Comparison of ENCODE assay signal across 16 cellular contexts in genomic region chr1:172090511-172090817, GRCh38.
DNase-seq lines count a peak whose midpoint lies in the region; ATAC-seq, FAIRE-seq and TF ChIP-seq lines count a peak whose summit lies in the region.
"Had no signal": no experiment of that assay in that cellular context is flagged by ENCODE, and none has a peak within 500 bp of the region (broad histone marks: within the 10 kb centered on the region; RNA-seq: fewer than 3 reads in every experiment).

No MANE protein-coding gene starts in this region.

- no peaks in the 10 kb centered on the region for H3K9me3 Mint-ChIP-seq in activated naive CD8-positive, alpha-beta T cell treated with anti-CD3 and anti-CD28 coated beads, Interleukin-2, amount 10 ng/mL, durations not matched to agents 7 days and 5 days
- H3K9me3 Mint-ChIP-seq in activated naive CD8-positive, alpha-beta T cell treated with anti-CD3 and anti-CD28 coated beads for 36 hours = no peaks in the 10 kb centered on the region
- H3K9me3 Mint-ChIP-seq in HFFc6 = no peaks in the 10 kb centered on the region
- H3K9me3 Mint-ChIP-seq in activated T-helper 1 cell treated with anti-CD3 and anti-CD28 coated beads, Interleukin-12 subunit alpha, Interleukin-12 subunit beta, Interleukin-2, Interleukin-4 antibody, amounts not matched to agents 30 ng/mL and 10 ng/mL and 1 ng/mL, durations not matched to agents 14 hours and 24 hours and 36 hours = no peaks in the 10 kb centered on the region
- no peaks in the 10 kb centered on the region for H3K9me3 Mint-ChIP-seq in nephron
- H3K9me3 Mint-ChIP-seq: CD4-positive, alpha-beta T cell had no signal

- H3K4me1 ChIP-seq in pancreas = peaks cover 0 to 4% (median 2%) of the 10 kb centered on the region in 3 donors
- H3K4me1 ChIP-seq: Peyer's patch had no signal

- 8 to 11% methylated on average over 1 of the region's 1 CpG for WGBS in pancreas, 2 donors

- FAIRE-seq in pancreas (lab: Jason Lieb, UNC) = no peak

- H3K36me3 ChIP-seq in pancreas = no peaks in the 10 kb centered on the region
- H3K36me3 ChIP-seq: Peyer's patch, SJCRH30 had no signal

- H3K27me3 Mint-ChIP-seq in activated naive CD8-positive, alpha-beta T cell treated with anti-CD3 and anti-CD28 coated beads, Interleukin-2, amount 10 ng/mL, durations not matched to agents 7 days and 5 days = peaks cover 2% of the 10 kb centered on the region
- H3K27me3 Mint-ChIP-seq in activated naive CD8-positive, alpha-beta T cell treated with anti-CD3 and anti-CD28 coated beads for 36 hours = no peaks in the 10 kb centered on the region
- H3K27me3 Mint-ChIP-seq in HFFc6 (ENCODE audit: insufficient read depth) = no peaks in the 10 kb centered on the region
- H3K27me3 Mint-ChIP-seq in activated T-helper 1 cell treated with anti-CD3 and anti-CD28 coated beads, Interleukin-12 subunit alpha, Interleukin-12 subunit beta, Interleukin-2, Interleukin-4 antibody, amounts not matched to agents 30 ng/mL and 10 ng/mL and 1 ng/mL, durations not matched to agents 14 hours and 24 hours and 36 hours (ENCODE audit: insufficient read depth) = no peaks in the 10 kb centered on the region
- H3K27me3 Mint-ChIP-seq in nephron (ENCODE audit: low read depth) = no peaks in the 10 kb centered on the region
- H3K27me3 Mint-ChIP-seq: CD4-positive, alpha-beta T cell had no signal

- DNase-seq in activated naive CD8-positive, alpha-beta T cell treated with anti-CD3 and anti-CD28 coated beads, Interleukin-2, amount 10 ng/mL, durations not matched to agents 7 days and 5 days = no peak
- DNase-seq in activated naive CD8-positive, alpha-beta T cell treated with anti-CD3 and anti-CD28 coated beads for 36 hours = no peak
- no peak for DNase-seq in HFFc6
- DNase-seq in activated T-helper 1 cell treated with anti-CD3 and anti-CD28 coated beads, Interleukin-12 subunit alpha, Interleukin-12 subunit beta, Interleukin-2, Interleukin-4 antibody, amounts not matched to agents 30 ng/mL and 10 ng/mL and 1 ng/mL, durations not matched to agents 14 hours and 24 hours and 36 hours (ENCODE audit: low spot score) = no peak
- DNase-seq in effector CD4-positive, alpha-beta T cell = no peak
- no peak for DNase-seq in pancreas
- DNase-seq in dorsolateral prefrontal cortex = no peak
- DNase-seq: DMS79, KG1, NCI-H2227 treated with DMSO at 0.1 percent for 48 hours, NCI-H510A treated with DMSO at 0.1 percent for 48 hours, NCI-H748 treated with DMSO at 0.1 percent for 48 hours, SJCRH30 had no signal

- no peaks in the 10 kb centered on the region for H3K9me3 ChIP-seq in pancreas
- H3K9me3 ChIP-seq: Peyer's patch, SJCRH30 had no signal

- H3K4me3 Mint-ChIP-seq in activated naive CD8-positive, alpha-beta T cell treated with anti-CD3 and anti-CD28 coated beads, Interleukin-2, amount 10 ng/mL, durations not matched to agents 7 days and 5 days = no peak overlapping the region
- H3K4me3 Mint-ChIP-seq in activated naive CD8-positive, alpha-beta T cell treated with anti-CD3 and anti-CD28 coated beads for 36 hours = no peak overlapping the region
- no peak overlapping the region for H3K4me3 Mint-ChIP-seq in HFFc6
- no peak overlapping the region for H3K4me3 Mint-ChIP-seq in activated T-helper 1 cell treated with anti-CD3 and anti-CD28 coated beads, Interleukin-12 subunit alpha, Interleukin-12 subunit beta, Interleukin-2, Interleukin-4 antibody, amounts not matched to agents 30 ng/mL and 10 ng/mL and 1 ng/mL, durations not matched to agents 14 hours and 24 hours and 36 hours
- no peak overlapping the region for H3K4me3 Mint-ChIP-seq in nephron
- H3K4me3 Mint-ChIP-seq: CD4-positive, alpha-beta T cell had no signal

- no peaks in the 10 kb centered on the region for H3K36me3 Mint-ChIP-seq in activated naive CD8-positive, alpha-beta T cell treated with anti-CD3 and anti-CD28 coated beads, Interleukin-2, amount 10 ng/mL, durations not matched to agents 7 days and 5 days
- no peaks in the 10 kb centered on the region for H3K36me3 Mint-ChIP-seq in activated naive CD8-positive, alpha-beta T cell treated with anti-CD3 and anti-CD28 coated beads for 36 hours
- H3K36me3 Mint-ChIP-seq in HFFc6 (ENCODE audit: low read depth) (no peaks in the 10 kb centered on the region), nephron (ENCODE audit: low read depth) (no peaks in the 10 kb centered on the region)
- peaks cover 2% of the 10 kb centered on the region for H3K36me3 Mint-ChIP-seq in activated T-helper 1 cell treated with anti-CD3 and anti-CD28 coated beads, Interleukin-12 subunit alpha, Interleukin-12 subunit beta, Interleukin-2, Interleukin-4 antibody, amounts not matched to agents 30 ng/mL and 10 ng/mL and 1 ng/mL, durations not matched to agents 14 hours and 24 hours and 36 hours (ENCODE audit: low read depth)

- H3K4me1 Mint-ChIP-seq in activated naive CD8-positive, alpha-beta T cell treated with anti-CD3 and anti-CD28 coated beads, Interleukin-2, amount 10 ng/mL, durations not matched to agents 7 days and 5 days = peaks cover 3% of the 10 kb centered on the region
- H3K4me1 Mint-ChIP-seq in activated naive CD8-positive, alpha-beta T cell treated with anti-CD3 and anti-CD28 coated beads for 36 hours = peaks cover 5% of the 10 kb centered on the region
- H3K4me1 Mint-ChIP-seq in HFFc6 (ENCODE audit: low read depth) (peaks cover 13% of the 10 kb centered on the region; the same call in 1 of the 2 replicates), nephron (peaks cover 77% of the 10 kb centered on the region)
- H3K4me1 Mint-ChIP-seq in activated T-helper 1 cell treated with anti-CD3 and anti-CD28 coated beads, Interleukin-12 subunit alpha, Interleukin-12 subunit beta, Interleukin-2, Interleukin-4 antibody, amounts not matched to agents 30 ng/mL and 10 ng/mL and 1 ng/mL, durations not matched to agents 14 hours and 24 hours and 36 hours (ENCODE audit: low read depth) = peaks cover 7% of the 10 kb centered on the region

- peak overlapping the region; percentile 50 for H3K27ac Mint-ChIP-seq in activated naive CD8-positive, alpha-beta T cell treated with anti-CD3 and anti-CD28 coated beads, Interleukin-2, amount 10 ng/mL, durations not matched to agents 7 days and 5 days
- H3K27ac Mint-ChIP-seq in activated naive CD8-positive, alpha-beta T cell treated with anti-CD3 and anti-CD28 coated beads for 36 hours = no peak overlapping the region
- no peak overlapping the region for H3K27ac Mint-ChIP-seq in HFFc6
- H3K27ac Mint-ChIP-seq in activated T-helper 1 cell treated with anti-CD3 and anti-CD28 coated beads, Interleukin-12 subunit alpha, Interleukin-12 subunit beta, Interleukin-2, Interleukin-4 antibody, amounts not matched to agents 30 ng/mL and 10 ng/mL and 1 ng/mL, durations not matched to agents 14 hours and 24 hours and 36 hours = peak overlapping the region; percentile 36
- H3K27ac Mint-ChIP-seq in nephron = peak overlapping the region; percentile 57 to 88 (median 79)
- H3K27ac Mint-ChIP-seq: CD4-positive, alpha-beta T cell had no signal

- H3K27me3 ChIP-seq in pancreas (no peaks in the 10 kb centered on the region), dorsolateral prefrontal cortex (no peaks in the 10 kb centered on the region)
- H3K27me3 ChIP-seq: Peyer's patch, SJCRH30 had no signal

- intact Hi-C loops in activated T-helper 1 cell treated with anti-CD3 and anti-CD28 coated beads, Interleukin-12 subunit alpha, Interleukin-12 subunit beta, Interleukin-2, Interleukin-4 antibody, amounts not matched to agents 30 ng/mL and 10 ng/mL and 1 ng/mL, durations not matched to agents 14 hours and 24 hours and 36 hours (cut with micrococcal nuclease) = loop anchor here (1.0 to 5.0 kb wide), 5 partner anchors 92 to 354 kb away; partner anchors contain the start of gene PIGC
- intact Hi-C loops in pancreas (cut with DNase I) = loop anchor here in 1 of 3 donors (5.0 kb wide), 1 partner anchor 307 kb away; no protein-coding TSS in a partner anchor
- intact Hi-C loops in dorsolateral prefrontal cortex (cut with DNase I) = no loop called here

- H3K4me3 ChIP-seq in pancreas = no peak overlapping the region
- H3K4me3 ChIP-seq in dorsolateral prefrontal cortex = no peak overlapping the region
- H3K4me3 ChIP-seq: SJCRH30 had no signal

- no peak for ATAC-seq in activated naive CD8-positive, alpha-beta T cell treated with anti-CD3 and anti-CD28 coated beads, Interleukin-2, amount 10 ng/mL, durations not matched to agents 7 days and 5 days (ENCODE audit: low read depth)
- no peak for ATAC-seq in pancreas

- POLR2A ChIA-PET in activated naive CD8-positive, alpha-beta T cell treated with anti-CD3 and anti-CD28 coated beads, Interleukin-2, amount 10 ng/mL, durations not matched to agents 7 days and 5 days (lab: Charles Lee) = no interaction called here

- H3K27ac ChIP-seq in pancreas = no peak overlapping the region
- H3K27ac ChIP-seq in dorsolateral prefrontal cortex = peak overlapping the region in 1 of 59 donors; percentile 10
- H3K27ac ChIP-seq: Peyer's patch, SJCRH30 had no signal

- TF ChIP-seq CTCF in HFFc6 (IDR thresholded peaks at IDR 0.05) (peak; percentile 35; the same call in 1 of the 2 replicates), nephron (IDR thresholded peaks at IDR 0.05; ENCODE audit: unreplicated experiment in 3 of 3) (no peak), pancreas (IDR thresholded peaks at IDR 0.05) (peak in 1 of 4 donors; percentile 1), dorsolateral prefrontal cortex (IDR thresholded peaks at IDR 0.05 in 54 of 56, conservative IDR thresholded peaks at IDR 0.05 in 2 of 56; ENCODE audit: low read depth in 1 of 56, partially characterized antibody in 56 of 56) (peak in 5 of 56 donors; percentile 0 to 8 (median 2))

Comparison
In these comparisons a context has a peak if more than half of its experiments do, and no peak if none do; other contexts are left out.
1. H3K27ac Mint-ChIP-seq: peak in activated naive CD8-positive, alpha-beta T cell treated with anti-CD3 and anti-CD28 coated beads, Interleukin-2, amount 10 ng/mL, durations not matched to agents 7 days and 5 days (single experiment), activated T-helper 1 cell treated with anti-CD3 and anti-CD28 coated beads, Interleukin-12 subunit alpha, Interleukin-12 subunit beta, Interleukin-2, Interleukin-4 antibody, amounts not matched to agents 30 ng/mL and 10 ng/mL and 1 ng/mL, durations not matched to agents 14 hours and 24 hours and 36 hours (single experiment) and nephron (3 of 3); none in activated naive CD8-positive, alpha-beta T cell treated with anti-CD3 and anti-CD28 coated beads for 36 hours (single experiment) and HFFc6 (single experiment).